Comparison of ENCODE assay signal across 8 cellular contexts in genomic region chr2:207334631-207335371, GRCh38.
A peak's percentile ranks its signal among the peaks of the same experiment; 100 is the strongest.
DNase-seq lines count a peak whose midpoint lies in the region; ATAC-seq and TF ChIP-seq lines count a peak whose summit lies in the region.

No MANE protein-coding gene starts in this region.

- no peaks in the 10 kb centered on the region for H3K27me3 Mint-ChIP-seq in stimulated activated naive CD8-positive, alpha-beta T cell treated with anti-CD3 and anti-CD28 coated beads, Interleukin-15, Interleukin-2, amounts not matched to agents 100 ng/mL and 50 ng/mL, for 24 hours

- intact Hi-C loops in lower leg skin (cut with DNase I; ENCODE audit: low total_unique reads), result no loop called here

- TF ChIP-seq POLR2A in lower leg skin (IDR thresholded peaks at IDR 0.05), result no peak

- no peak for TF ChIP-seq CTCF in HFF-Myc (IDR thresholded peaks at IDR 0.05; ENCODE audit: low read depth, low read length, missing control alignments)
- no peak for TF ChIP-seq CTCF in RWPE2 (IDR thresholded peaks at IDR 0.05; ENCODE audit: poor library complexity, severe bottlenecking)
- TF ChIP-seq CTCF in coronary artery (IDR thresholded peaks at IDR 0.05), result no peak
- no peak for TF ChIP-seq CTCF in lower leg skin (IDR thresholded peaks at IDR 0.05)

- 12 to 22% methylated on average over 20 of the region's 20 CpGs for WGBS in lower leg skin, 2 donors

- H3K27ac ChIP-seq in RWPE2 (ENCODE audit: poor library complexity, severe bottlenecking) (peak overlapping the region; percentile 100), coronary artery (peak overlapping the region; percentile 87)

- peak overlapping the region; percentile 3 for H3K4me3 Mint-ChIP-seq in stimulated activated naive CD8-positive, alpha-beta T cell treated with anti-CD3 and anti-CD28 coated beads, Interleukin-15, Interleukin-2, amounts not matched to agents 100 ng/mL and 50 ng/mL, for 24 hours

- peaks cover 81% of the 10 kb centered on the region for H3K4me1 ChIP-seq in RWPE2 (ENCODE audit: insufficient read depth, poor library complexity, severe bottlenecking)

- H3K9me3 Mint-ChIP-seq in stimulated activated naive CD8-positive, alpha-beta T cell treated with anti-CD3 and anti-CD28 coated beads, Interleukin-15, Interleukin-2, amounts not matched to agents 100 ng/mL and 50 ng/mL, for 24 hours, result no peaks in the 10 kb centered on the region

- H3K4me3 ChIP-seq in HFF-Myc (replicated peaks; ENCODE audit: low read depth, low read length), result peak overlapping the region; percentile 32
- H3K4me3 ChIP-seq in RWPE2 (ENCODE audit: severe bottlenecking), result peak overlapping the region; percentile 1
- peak overlapping the region; percentile 55 for H3K4me3 ChIP-seq in coronary artery
- H3K4me3 ChIP-seq in lower leg skin (ENCODE audit: low read depth, poor library complexity, severe bottlenecking), result no peak overlapping the region

- H3K36me3 Mint-ChIP-seq in stimulated activated naive CD8-positive, alpha-beta T cell treated with anti-CD3 and anti-CD28 coated beads, Interleukin-15, Interleukin-2, amounts not matched to agents 100 ng/mL and 50 ng/mL, for 24 hours (ENCODE audit: low read depth), result no peaks in the 10 kb centered on the region

- H3K9me3 ChIP-seq in RWPE2 (ENCODE audit: severe bottlenecking), result no peaks in the 10 kb centered on the region

- peaks cover 87% of the 10 kb centered on the region for H3K4me1 Mint-ChIP-seq in stimulated activated naive CD8-positive, alpha-beta T cell treated with anti-CD3 and anti-CD28 coated beads, Interleukin-15, Interleukin-2, amounts not matched to agents 100 ng/mL and 50 ng/mL, for 24 hours (ENCODE audit: low read depth)

- H3K27ac Mint-ChIP-seq in stimulated activated naive CD8-positive, alpha-beta T cell treated with anti-CD3 and anti-CD28 coated beads, Interleukin-15, Interleukin-2, amounts not matched to agents 100 ng/mL and 50 ng/mL, for 24 hours, result peak overlapping the region; percentile 81

- DNase-seq in GM03348 (ENCODE audit: low spot score), result peak; percentile 87
- peak; percentile 81 for DNase-seq in HFF-Myc (ENCODE audit: extremely low read depth, low read depth)
- DNase-seq in RWPE2 (ENCODE audit: low spot score), result peak; percentile 95
- peak; percentile 80 for DNase-seq in coronary artery (ENCODE audit: low spot score)
- DNase-seq in lower leg skin (ENCODE audit: low spot score in 2 of 2), result peak; percentile 72 to 90
- no peak for DNase-seq in NCI-H446 treated with DMSO at 0.1 percent for 48 hours (lab: John Stamatoyannopoulos, UW)

- H3K27me3 ChIP-seq in RWPE2 (ENCODE audit: insufficient read depth, poor library complexity, severe bottlenecking), result no peaks in the 10 kb centered on the region

- no peaks in the 10 kb centered on the region for H3K36me3 ChIP-seq in RWPE2 (ENCODE audit: low read depth)

- ATAC-seq in RWPE2 (ENCODE audit: low read depth) (peak; percentile 76), GM18517 (IDR thresholded peaks at IDR 0.05; ENCODE audit: unreplicated experiment) (no peak)
